In genomic region chr11:16001899-16002426, GRCh38 we compare ENCODE assay signal across 9 cellular contexts.
DNase-seq lines count a peak whose midpoint lies in the region; ATAC-seq, FAIRE-seq and TF ChIP-seq lines count a peak whose summit lies in the region.
"Had no signal": no experiment of that assay in that cellular context is flagged by ENCODE, and none has a peak within 500 bp of the region (broad histone marks: within the 10 kb centered on the region; RNA-seq: fewer than 3 reads in every experiment).

No MANE protein-coding gene starts in this region.

- peak; percentile 32 for ATAC-seq in Right ventricle myocardium superior (ENCODE audit: poor library complexity)
- no peak for ATAC-seq in Right ventricle myocardium inferior

- intact Hi-C loops in Right ventricle myocardium superior (cut with DNase I) (no loop called here), Right ventricle myocardium inferior (cut with DNase I) (no loop called here)

- no peak overlapping the region for H3K4me3 ChIP-seq in tibial nerve
- H3K4me3 ChIP-seq: BLaER1 had no signal

- no peaks in the 10 kb centered on the region for H3K9me3 ChIP-seq in tibial nerve
- H3K9me3 ChIP-seq: BLaER1 had no signal

- 22 to 42% methylated on average over 4 of the region's 4 CpGs for WGBS in tibial nerve, 2 donors

- H3K36me3 ChIP-seq in tibial nerve, result no peaks in the 10 kb centered on the region
- H3K36me3 ChIP-seq: BLaER1 had no signal

- no peak for TF ChIP-seq EP300 in tibial nerve (IDR thresholded peaks at IDR 0.05)

- peak overlapping the region in 2 of 4 donors; percentile 26 to 48 for H3K27ac ChIP-seq in tibial nerve
- H3K27ac ChIP-seq: BLaER1 had no signal

- no peak for TF ChIP-seq POLR2A in tibial nerve (IDR thresholded peaks at IDR 0.05)

- DNase-seq in Right ventricle myocardium superior (no peak), Right ventricle myocardium inferior (ENCODE audit: missing footprints) (no peak), NCI-H526 treated with DMSO at 0.1 percent for 48 hours (lab: John Stamatoyannopoulos, UW) (peak; percentile 46), pulmonary artery endothelial cell (ENCODE audit: low read depth, low spot score) (peak; percentile 58), HTR-8/SVneo (ENCODE audit: insufficient read length, low spot score) (no peak), tibial nerve (ENCODE audit: low spot score in 2 of 2) (no peak)
- DNase-seq in activated CD8-positive, alpha-beta memory T cell treated with anti-CD3 and anti-CD28 coated beads, Interleukin-2, amount 50 U/mL, for 48 hours, result no peak

- TF ChIP-seq CTCF in tibial nerve (IDR thresholded peaks at IDR 0.05), result no peak

- FAIRE-seq in endometrium (lab: Jason Lieb, UNC), result peak; percentile 92
- FAIRE-seq in HTR-8/SVneo (lab: Jason Lieb, UNC), result no peak

- peaks cover 0 to 30% (median 2%) of the 10 kb centered on the region in 4 donors for H3K4me1 ChIP-seq in tibial nerve

- H3K27me3 ChIP-seq in tibial nerve, result no peaks in the 10 kb centered on the region
- H3K27me3 ChIP-seq: BLaER1 had no signal

Comparison
In these comparisons a context has a peak if more than half of its experiments do, and no peak if none do; other contexts are left out.
1. DNase-seq: peak in NCI-H526 treated with DMSO at 0.1 percent for 48 hours (single experiment) and pulmonary artery endothelial cell (single experiment); none in Right ventricle myocardium superior (single experiment), Right ventricle myocardium inferior (single experiment), activated CD8-positive, alpha-beta memory T cell treated with anti-CD3 and anti-CD28 coated beads, Interleukin-2, amount 50 U/mL, for 48 hours (single experiment), HTR-8/SVneo (single experiment) and tibial nerve (0 of 2).